Comparison of ENCODE assay signal across 2 cellular contexts in the genomic region with DNA sequence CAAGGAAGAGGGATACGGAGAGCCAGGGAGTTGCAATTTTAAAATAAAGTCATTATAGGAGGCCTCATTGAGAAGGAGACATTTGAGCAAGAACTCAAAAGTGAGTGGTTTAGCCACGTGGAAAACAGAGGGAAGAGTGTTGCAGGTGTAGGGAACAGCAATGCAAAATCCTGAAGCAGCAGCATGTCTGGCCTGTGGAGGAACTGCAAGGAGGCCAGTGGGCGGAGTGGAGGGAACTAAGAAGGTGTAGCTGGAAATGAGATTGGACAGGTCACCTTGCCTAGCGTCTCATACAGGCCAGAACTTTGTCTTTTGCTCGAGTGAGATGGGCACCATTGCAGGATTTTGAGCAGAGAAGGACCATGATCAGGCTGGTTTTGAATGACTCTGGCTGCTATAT.
TF ChIP-seq lines count a peak whose summit lies in the region.

No MANE protein-coding gene starts in this region.

TF ChIP-seq in GM23338, 12 proteins besides CTCF, POLR2A, EP300 and RAD21 (continues in another document):
- no peak for TF ChIP-seq EZH2phosphoT487 (IDR thresholded peaks at IDR 0.05; ENCODE audit: unreplicated experiment)
- TF ChIP-seq POLR2AphosphoS5 (IDR thresholded peaks at IDR 0.05; ENCODE audit: low read depth): no peak
- no peak for TF ChIP-seq STAT1 (IDR thresholded peaks at IDR 0.05; ENCODE audit: unreplicated experiment)
- TF ChIP-seq NANOG (IDR thresholded peaks at IDR 0.05; ENCODE audit: borderline replicate concordance): no peak
- TF ChIP-seq, protein P1, sequence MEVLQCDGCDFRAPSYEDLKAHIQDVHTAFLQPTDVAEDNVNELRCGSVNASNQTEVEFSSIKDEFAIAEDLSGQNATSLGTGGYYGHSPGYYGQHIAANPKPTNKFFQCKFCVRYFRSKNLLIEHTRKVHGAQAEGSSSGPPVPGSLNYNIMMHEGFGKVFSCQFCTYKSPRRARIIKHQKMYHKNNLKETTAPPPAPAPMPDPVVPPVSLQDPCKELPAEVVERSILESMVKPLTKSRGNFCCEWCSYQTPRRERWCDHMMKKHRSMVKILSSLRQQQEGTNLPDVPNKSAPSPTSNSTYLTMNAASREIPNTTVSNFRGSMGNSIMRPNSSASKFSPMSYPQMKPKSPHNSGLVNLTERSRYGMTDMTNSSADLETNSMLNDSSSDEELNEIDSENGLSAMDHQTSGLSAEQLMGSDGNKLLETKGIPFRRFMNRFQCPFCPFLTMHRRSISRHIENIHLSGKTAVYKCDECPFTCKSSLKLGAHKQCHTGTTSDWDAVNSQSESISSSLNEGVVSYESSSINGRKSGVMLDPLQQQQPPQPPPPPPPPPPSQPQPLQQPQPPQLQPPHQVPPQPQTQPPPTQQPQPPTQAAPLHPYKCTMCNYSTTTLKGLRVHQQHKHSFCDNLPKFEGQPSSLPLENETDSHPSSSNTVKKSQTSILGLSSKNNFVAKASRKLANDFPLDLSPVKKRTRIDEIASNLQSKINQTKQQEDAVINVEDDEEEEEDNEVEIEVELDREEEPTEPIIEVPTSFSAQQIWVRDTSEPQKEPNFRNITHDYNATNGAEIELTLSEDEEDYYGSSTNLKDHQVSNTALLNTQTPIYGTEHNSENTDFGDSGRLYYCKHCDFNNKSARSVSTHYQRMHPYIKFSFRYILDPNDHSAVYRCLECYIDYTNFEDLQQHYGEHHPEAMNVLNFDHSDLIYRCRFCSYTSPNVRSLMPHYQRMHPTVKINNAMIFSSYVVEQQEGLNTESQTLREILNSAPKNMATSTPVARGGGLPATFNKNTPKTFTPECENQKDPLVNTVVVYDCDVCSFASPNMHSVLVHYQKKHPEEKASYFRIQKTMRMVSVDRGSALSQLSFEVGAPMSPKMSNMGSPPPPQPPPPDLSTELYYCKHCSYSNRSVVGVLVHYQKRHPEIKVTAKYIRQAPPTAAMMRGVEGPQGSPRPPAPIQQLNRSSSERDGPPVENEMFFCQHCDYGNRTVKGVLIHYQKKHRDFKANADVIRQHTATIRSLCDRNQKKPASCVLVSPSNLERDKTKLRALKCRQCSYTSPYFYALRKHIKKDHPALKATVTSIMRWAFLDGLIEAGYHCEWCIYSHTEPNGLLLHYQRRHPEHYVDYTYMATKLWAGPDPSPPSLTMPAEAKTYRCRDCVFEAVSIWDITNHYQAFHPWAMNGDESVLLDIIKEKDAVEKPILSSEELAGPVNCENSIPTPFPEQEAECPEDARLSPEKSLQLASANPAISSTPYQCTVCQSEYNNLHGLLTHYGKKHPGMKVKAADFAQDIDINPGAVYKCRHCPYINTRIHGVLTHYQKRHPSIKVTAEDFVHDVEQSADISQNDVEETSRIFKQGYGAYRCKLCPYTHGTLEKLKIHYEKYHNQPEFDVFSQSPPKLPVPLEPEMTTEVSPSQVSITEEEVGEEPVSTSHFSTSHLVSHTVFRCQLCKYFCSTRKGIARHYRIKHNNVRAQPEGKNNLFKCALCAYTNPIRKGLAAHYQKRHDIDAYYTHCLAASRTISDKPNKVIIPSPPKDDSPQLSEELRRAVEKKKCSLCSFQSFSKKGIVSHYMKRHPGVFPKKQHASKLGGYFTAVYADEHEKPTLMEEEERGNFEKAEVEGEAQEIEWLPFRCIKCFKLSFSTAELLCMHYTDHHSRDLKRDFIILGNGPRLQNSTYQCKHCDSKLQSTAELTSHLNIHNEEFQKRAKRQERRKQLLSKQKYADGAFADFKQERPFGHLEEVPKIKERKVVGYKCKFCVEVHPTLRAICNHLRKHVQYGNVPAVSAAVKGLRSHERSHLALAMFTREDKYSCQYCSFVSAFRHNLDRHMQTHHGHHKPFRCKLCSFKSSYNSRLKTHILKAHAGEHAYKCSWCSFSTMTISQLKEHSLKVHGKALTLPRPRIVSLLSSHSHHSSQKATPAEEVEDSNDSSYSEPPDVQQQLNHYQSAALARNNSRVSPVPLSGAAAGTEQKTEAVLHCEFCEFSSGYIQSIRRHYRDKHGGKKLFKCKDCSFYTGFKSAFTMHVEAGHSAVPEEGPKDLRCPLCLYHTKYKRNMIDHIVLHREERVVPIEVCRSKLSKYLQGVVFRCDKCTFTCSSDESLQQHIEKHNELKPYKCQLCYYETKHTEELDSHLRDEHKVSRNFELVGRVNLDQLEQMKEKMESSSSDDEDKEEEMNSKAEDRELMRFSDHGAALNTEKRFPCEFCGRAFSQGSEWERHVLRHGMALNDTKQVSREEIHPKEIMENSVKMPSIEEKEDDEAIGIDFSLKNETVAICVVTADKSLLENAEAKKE (CRISPR knock-in tag; IDR thresholded peaks at IDR 0.05): no peak
- TF ChIP-seq, protein P2, sequence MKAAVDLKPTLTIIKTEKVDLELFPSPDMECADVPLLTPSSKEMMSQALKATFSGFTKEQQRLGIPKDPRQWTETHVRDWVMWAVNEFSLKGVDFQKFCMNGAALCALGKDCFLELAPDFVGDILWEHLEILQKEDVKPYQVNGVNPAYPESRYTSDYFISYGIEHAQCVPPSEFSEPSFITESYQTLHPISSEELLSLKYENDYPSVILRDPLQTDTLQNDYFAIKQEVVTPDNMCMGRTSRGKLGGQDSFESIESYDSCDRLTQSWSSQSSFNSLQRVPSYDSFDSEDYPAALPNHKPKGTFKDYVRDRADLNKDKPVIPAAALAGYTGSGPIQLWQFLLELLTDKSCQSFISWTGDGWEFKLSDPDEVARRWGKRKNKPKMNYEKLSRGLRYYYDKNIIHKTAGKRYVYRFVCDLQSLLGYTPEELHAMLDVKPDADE (IDR thresholded peaks at IDR 0.05): no peak
- no peak for TF ChIP-seq EZH2 (IDR thresholded peaks at IDR 0.05; ENCODE audit: low read depth, unreplicated experiment)
- no peak for TF ChIP-seq CREB1 (CRISPR knock-in tag; IDR thresholded peaks at IDR 0.05; ENCODE audit: low read depth)
- no peak for TF ChIP-seq JUNB (IDR thresholded peaks at IDR 0.05; ENCODE audit: unreplicated experiment)
- TF ChIP-seq, protein P3, sequence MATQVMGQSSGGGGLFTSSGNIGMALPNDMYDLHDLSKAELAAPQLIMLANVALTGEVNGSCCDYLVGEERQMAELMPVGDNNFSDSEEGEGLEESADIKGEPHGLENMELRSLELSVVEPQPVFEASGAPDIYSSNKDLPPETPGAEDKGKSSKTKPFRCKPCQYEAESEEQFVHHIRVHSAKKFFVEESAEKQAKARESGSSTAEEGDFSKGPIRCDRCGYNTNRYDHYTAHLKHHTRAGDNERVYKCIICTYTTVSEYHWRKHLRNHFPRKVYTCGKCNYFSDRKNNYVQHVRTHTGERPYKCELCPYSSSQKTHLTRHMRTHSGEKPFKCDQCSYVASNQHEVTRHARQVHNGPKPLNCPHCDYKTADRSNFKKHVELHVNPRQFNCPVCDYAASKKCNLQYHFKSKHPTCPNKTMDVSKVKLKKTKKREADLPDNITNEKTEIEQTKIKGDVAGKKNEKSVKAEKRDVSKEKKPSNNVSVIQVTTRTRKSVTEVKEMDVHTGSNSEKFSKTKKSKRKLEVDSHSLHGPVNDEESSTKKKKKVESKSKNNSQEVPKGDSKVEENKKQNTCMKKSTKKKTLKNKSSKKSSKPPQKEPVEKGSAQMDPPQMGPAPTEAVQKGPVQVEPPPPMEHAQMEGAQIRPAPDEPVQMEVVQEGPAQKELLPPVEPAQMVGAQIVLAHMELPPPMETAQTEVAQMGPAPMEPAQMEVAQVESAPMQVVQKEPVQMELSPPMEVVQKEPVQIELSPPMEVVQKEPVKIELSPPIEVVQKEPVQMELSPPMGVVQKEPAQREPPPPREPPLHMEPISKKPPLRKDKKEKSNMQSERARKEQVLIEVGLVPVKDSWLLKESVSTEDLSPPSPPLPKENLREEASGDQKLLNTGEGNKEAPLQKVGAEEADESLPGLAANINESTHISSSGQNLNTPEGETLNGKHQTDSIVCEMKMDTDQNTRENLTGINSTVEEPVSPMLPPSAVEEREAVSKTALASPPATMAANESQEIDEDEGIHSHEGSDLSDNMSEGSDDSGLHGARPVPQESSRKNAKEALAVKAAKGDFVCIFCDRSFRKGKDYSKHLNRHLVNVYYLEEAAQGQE (IDR thresholded peaks at IDR 0.05; ENCODE audit: unreplicated experiment): no peak

TF ChIP-seq in K562, 482 proteins besides CTCF, POLR2A, EP300 and RAD21:
- no peak for TF ChIP-seq ATF6 (CRISPR knock-in tag; IDR thresholded peaks at IDR 0.05)
- TF ChIP-seq KDM1A (IDR thresholded peaks at IDR 0.05): peak in 1 of 2 experiments; percentile 25; a peak in 1 of 4 replicates
- TF ChIP-seq BCOR (IDR thresholded peaks at IDR 0.05): peak; percentile 40; the same call in 1 of the 2 replicates
- TF ChIP-seq BACH1 (tag; IDR thresholded peaks at IDR 0.05): no peak
